ENCODE assay signal across 8 cellular contexts in genomic region chr6:129686941-129687627, GRCh38. TPM values are rescaled to one million over a fixed set of nuclear protein-coding genes. Genes with fewer than 3 reads are reported as not detected.
DNase-seq lines count a peak whose midpoint lies in the region; ATAC-seq and TF ChIP-seq lines count a peak whose summit lies in the region.

No MANE protein-coding gene starts in this region.

- no peaks in the 10 kb centered on the region for H3K36me3 Mint-ChIP-seq in CD4-positive, CD25-positive, alpha-beta regulatory T cell
- H3K36me3 Mint-ChIP-seq in activated CD4-positive, alpha-beta memory T cell treated with anti-CD3 and anti-CD28 coated beads for 36 hours, result no peaks in the 10 kb centered on the region
- H3K36me3 Mint-ChIP-seq in endodermal cell (ENCODE audit: low read depth), result no peaks in the 10 kb centered on the region

- peak; percentile 56 to 61 for ATAC-seq in CD4-positive, CD25-positive, alpha-beta regulatory T cell (ENCODE audit: low read depth in 2 of 2)
- ATAC-seq in GM21367 (IDR thresholded peaks at IDR 0.05; ENCODE audit: unreplicated experiment), result peak; percentile 68
- peak; percentile 50 for ATAC-seq in HG03565 (IDR thresholded peaks at IDR 0.05; ENCODE audit: unreplicated experiment)
- peak; percentile 80 for ATAC-seq in upper lobe of right lung

- H3K4me1 Mint-ChIP-seq in CD4-positive, CD25-positive, alpha-beta regulatory T cell, result peaks cover 30 to 54% (median 42%) of the 10 kb centered on the region in 4 donors
- peaks cover 49% of the 10 kb centered on the region for H3K4me1 Mint-ChIP-seq in activated CD4-positive, alpha-beta memory T cell treated with anti-CD3 and anti-CD28 coated beads for 36 hours (ENCODE audit: low read depth)
- H3K4me1 Mint-ChIP-seq in endodermal cell, result peaks cover 35% of the 10 kb centered on the region

- H3K9ac ChIP-seq in endodermal cell (ENCODE audit: extremely low read depth, low read length, poor library complexity, severe bottlenecking), result no peak overlapping the region

- no peaks in the 10 kb centered on the region for H3K9me3 Mint-ChIP-seq in CD4-positive, CD25-positive, alpha-beta regulatory T cell
- no peaks in the 10 kb centered on the region for H3K9me3 Mint-ChIP-seq in activated CD4-positive, alpha-beta memory T cell treated with anti-CD3 and anti-CD28 coated beads for 36 hours
- no peaks in the 10 kb centered on the region for H3K9me3 Mint-ChIP-seq in endodermal cell

- POLR2A ChIA-PET in activated CD4-positive, alpha-beta memory T cell treated with anti-CD3 and anti-CD28 coated beads for 36 hours (lab: Charles Lee), result interaction anchor here (0.7 kb wide), 1 partner anchor 14 kb away, joined by 4 read pairs; no protein-coding TSS in a partner anchor

- H3K27ac Mint-ChIP-seq in CD4-positive, CD25-positive, alpha-beta regulatory T cell, result peak overlapping the region in 2 of 3 donors; percentile 22 to 79
- H3K27ac Mint-ChIP-seq in activated CD4-positive, alpha-beta memory T cell treated with anti-CD3 and anti-CD28 coated beads for 36 hours, result peak overlapping the region; percentile 70
- no peak overlapping the region for H3K27ac Mint-ChIP-seq in endodermal cell

- intact Hi-C loops in activated CD4-positive, alpha-beta memory T cell treated with anti-CD3 and anti-CD28 coated beads for 36 hours (cut with micrococcal nuclease), result loop anchor here (1.0 to 2.0 kb wide), 3 partner anchors 14 to 43 kb away; partner anchors contain the start of gene ARHGAP18
- intact Hi-C loops in upper lobe of right lung (cut with DNase I), result no loop called here

- H3K4me3 ChIP-seq in CD4-positive, CD25-positive, alpha-beta regulatory T cell (ENCODE audit: low read depth, low read length), result peak overlapping the region; percentile 67
- H3K4me3 ChIP-seq in upper lobe of right lung, result no peak overlapping the region
- no peak overlapping the region for H3K4me3 ChIP-seq in endodermal cell (ENCODE audit: low read length)

- no peaks in the 10 kb centered on the region for H3K27me3 Mint-ChIP-seq in CD4-positive, CD25-positive, alpha-beta regulatory T cell
- H3K27me3 Mint-ChIP-seq in activated CD4-positive, alpha-beta memory T cell treated with anti-CD3 and anti-CD28 coated beads for 36 hours, result no peaks in the 10 kb centered on the region
- H3K27me3 Mint-ChIP-seq in endodermal cell (ENCODE audit: insufficient read depth), result no peaks in the 10 kb centered on the region

- peak overlapping the region; percentile 39 for H3K27ac ChIP-seq in CD4-positive, CD25-positive, alpha-beta regulatory T cell (ENCODE audit: insufficient read depth, low read length, poor library complexity, severe bottlenecking)
- H3K27ac ChIP-seq in upper lobe of right lung (peak overlapping the region; percentile 60), endodermal cell (ENCODE audit: low read depth, low read length) (no peak overlapping the region)

- TF ChIP-seq CTCF in upper lobe of right lung (IDR thresholded peaks at IDR 0.05) (no peak), endodermal cell (conservative IDR thresholded peaks at IDR 0.05) (no peak)

- H3K9me3 ChIP-seq in CD4-positive, CD25-positive, alpha-beta regulatory T cell (ENCODE audit: control insufficient read depth in 2 of 2, low read length in 2 of 2), result no peaks in the 10 kb centered on the region
- no peaks in the 10 kb centered on the region for H3K9me3 ChIP-seq in upper lobe of right lung
- no peaks in the 10 kb centered on the region for H3K9me3 ChIP-seq in endodermal cell (ENCODE audit: control insufficient read depth, low read length)

- WGBS in endodermal cell (ENCODE audit: insufficient coverage in 1 of 2, insufficient read length in 1 of 2), 2 experiments, result 89 to 94% methylated on average over 4 to 7 of the region's 7 CpGs

- H3K4me3 Mint-ChIP-seq in CD4-positive, CD25-positive, alpha-beta regulatory T cell, result peak overlapping the region; percentile 57 to 90 (median 66)
- no peak overlapping the region for H3K4me3 Mint-ChIP-seq in activated CD4-positive, alpha-beta memory T cell treated with anti-CD3 and anti-CD28 coated beads for 36 hours
- H3K4me3 Mint-ChIP-seq in endodermal cell, result no peak overlapping the region

- DNase-seq in CD4-positive, CD25-positive, alpha-beta regulatory T cell, result peak in 2 of 3 donors; percentile 40 to 76
- DNase-seq in activated CD4-positive, alpha-beta memory T cell treated with anti-CD3 and anti-CD28 coated beads for 36 hours, result peak; percentile 70
- DNase-seq in globus pallidus (ENCODE audit: low spot score) (peak; percentile 23), upper lobe of right lung (no peak), NCI-H2227 treated with DMSO at 0.1 percent for 48 hours (lab: John Stamatoyannopoulos, UW) (no peak), endodermal cell (no peak)

- H3K4me1 ChIP-seq in CD4-positive, CD25-positive, alpha-beta regulatory T cell (ENCODE audit: control insufficient read depth, insufficient read depth, low read length, poor library complexity, severe bottlenecking), result peaks cover 43% of the 10 kb centered on the region
- peaks cover 36% of the 10 kb centered on the region for H3K4me1 ChIP-seq in upper lobe of right lung
- H3K4me1 ChIP-seq in endodermal cell (ENCODE audit: control insufficient read depth, insufficient read depth, low read length), result no peaks in the 10 kb centered on the region

- CTCF ChIA-PET in activated CD4-positive, alpha-beta memory T cell treated with anti-CD3 and anti-CD28 coated beads for 36 hours (lab: Charles Lee), result interaction anchor here (0.9 to 1.2 kb wide), 3 partner anchors 11 to 89 kb away, joined by 3 read pairs; no protein-coding TSS in a partner anchor

- H3K36me3 ChIP-seq in CD4-positive, CD25-positive, alpha-beta regulatory T cell (ENCODE audit: control insufficient read depth, insufficient read depth, low read length), result no peaks in the 10 kb centered on the region
- no peaks in the 10 kb centered on the region for H3K36me3 ChIP-seq in upper lobe of right lung
- no peaks in the 10 kb centered on the region for H3K36me3 ChIP-seq in endodermal cell (ENCODE audit: control insufficient read depth, insufficient read depth, low read length)

- no peaks in the 10 kb centered on the region for H3K27me3 ChIP-seq in CD4-positive, CD25-positive, alpha-beta regulatory T cell (ENCODE audit: control insufficient read depth, insufficient read depth, low read length)
- H3K27me3 ChIP-seq in upper lobe of right lung (no peaks in the 10 kb centered on the region), endodermal cell (ENCODE audit: control insufficient read depth, insufficient read depth, low read length, poor library complexity, severe bottlenecking) (no peaks in the 10 kb centered on the region)

RNA-seq across cellular contexts. Expression of gene ARHGAP18, which starts 22.9 kb away (rescaled TPM):
- 5.2 TPM for total RNA-seq in CD4-positive, CD25-positive, alpha-beta regulatory T cell
- 1 to 10 TPM; 2.2 to 5.4 (median 3.7) TPM for polyA plus RNA-seq in CD4-positive, CD25-positive, alpha-beta regulatory T cell
- 1 to 10 TPM; 7.0 to 9.2 TPM for total RNA-seq in activated CD4-positive, alpha-beta memory T cell treated with anti-CD3 and anti-CD28 coated beads for 36 hours
- 60.8 TPM for total RNA-seq in upper lobe of right lung
- 10 to 100 TPM; 14.3 to 17.7 TPM for total RNA-seq in endodermal cell
- 4.1 TPM for polyA plus RNA-seq in endodermal cell (2013, experiment 1 of 2)
- 4.5 TPM for polyA plus RNA-seq in endodermal cell (2013, experiment 2 of 2)

Comparison
In these comparisons a context has a peak if more than half of its experiments do, and no peak if none do; other contexts are left out.
1. DNase-seq: peak in CD4-positive, CD25-positive, alpha-beta regulatory T cell (2 of 3), activated CD4-positive, alpha-beta memory T cell treated with anti-CD3 and anti-CD28 coated beads for 36 hours (single experiment) and globus pallidus (single experiment); none in upper lobe of right lung (single experiment), NCI-H2227 treated with DMSO at 0.1 percent for 48 hours (single experiment) and endodermal cell (single experiment).
2. H3K4me3 Mint-ChIP-seq: peak in CD4-positive, CD25-positive, alpha-beta regulatory T cell (4 of 4); none in activated CD4-positive, alpha-beta memory T cell treated with anti-CD3 and anti-CD28 coated beads for 36 hours (single experiment) and endodermal cell (single experiment).
3. Peak in every context shown above with its lines, with median percentiles within 50 percentile points of each other: ATAC-seq.